16 cellular contexts compared by ENCODE assay signal in genomic region chrX:108130889-108131288, GRCh38.
"Had no signal": no experiment of that assay in that cellular context is flagged by ENCODE, and none has a peak within 500 bp of the region (broad histone marks: within the 10 kb centered on the region; RNA-seq: fewer than 3 reads in every experiment).

No MANE protein-coding gene starts in this region.

- H3K4me1 Mint-ChIP-seq: naive thymus-derived CD4-positive, alpha-beta T cell had no signal

- H3K9ac ChIP-seq: parathyroid adenoma had no signal

- H3K36me3 ChIP-seq: prostate gland, thoracic aorta, transverse colon had no signal

- H3K27ac Mint-ChIP-seq: effector memory CD8-positive, alpha-beta T cell; naive thymus-derived CD4-positive, alpha-beta T cell; nephron progenitor cell had no signal

- ATAC-seq: effector memory CD8-positive, alpha-beta T cell; left lung; naive thymus-derived CD4-positive, alpha-beta T cell had no signal

- H3K9me3 ChIP-seq: left lung, prostate gland, sigmoid colon, stomach, thoracic aorta, transverse colon had no signal

- H3K4me1 ChIP-seq: left lung, parathyroid adenoma, prostate gland, sigmoid colon, stomach, transverse colon had no signal

- H3K4me3 ChIP-seq: left lung, prostate gland, sigmoid colon, skin epidermis, stomach, thoracic aorta, transverse colon had no signal

- H3K27me3 ChIP-seq: left lung, sigmoid colon, stomach, transverse colon had no signal

- H3K27ac ChIP-seq: parathyroid adenoma, prostate gland, sigmoid colon, skin epidermis, stomach, thoracic aorta, transverse colon had no signal

- DNase-seq: effector memory CD8-positive, alpha-beta T cell; foreskin melanocyte; islet precursor cell; left lung; mesenchymal stem cell; naive thymus-derived CD4-positive, alpha-beta T cell; nephron progenitor cell; sigmoid colon; stimulated activated naive CD4-positive, alpha-beta T cell; stomach; substantia nigra; transverse colon had no signal

- H3K4me3 Mint-ChIP-seq: effector memory CD8-positive, alpha-beta T cell; naive thymus-derived CD4-positive, alpha-beta T cell; nephron progenitor cell had no signal

- H3K27me3 Mint-ChIP-seq: effector memory CD8-positive, alpha-beta T cell; naive thymus-derived CD4-positive, alpha-beta T cell had no signal

- H3K79me2 ChIP-seq: parathyroid adenoma had no signal

- H2AFZ ChIP-seq: parathyroid adenoma had no signal

- H3K9me3 Mint-ChIP-seq: effector memory CD8-positive, alpha-beta T cell; nephron progenitor cell had no signal
